Comparison of ENCODE assay signal across 16 cellular contexts in genomic region chr10:125331056-125331455, GRCh38.
DNase-seq lines count a peak whose midpoint lies in the region; ATAC-seq lines count a peak whose summit lies in the region.
"Had no signal": no experiment of that assay in that cellular context is flagged by ENCODE, and none has a peak within 500 bp of the region (broad histone marks: within the 10 kb centered on the region; RNA-seq: fewer than 3 reads in every experiment).

No MANE protein-coding gene starts in this region.

- peaks cover 4% of the 10 kb centered on the region for H3K9me3 Mint-ChIP-seq in activated CD4-positive, alpha-beta T cell treated with anti-CD3 and anti-CD28 coated beads, Interleukin-2, amount 10 ng/mL, durations not matched to agents 24 days and 14 days

- peak; percentile 27 for DNase-seq in activated CD4-positive, alpha-beta T cell treated with anti-CD3 and anti-CD28 coated beads, Interleukin-2, amount 10 ng/mL, durations not matched to agents 24 days and 14 days
- DNase-seq in activated CD4-positive, alpha-beta T cell treated with anti-CD3 and anti-CD28 coated beads for 4 hours: no peak
- peak; percentile 98 for DNase-seq in cerebellar cortex (ENCODE audit: low spot score)
- DNase-seq in cerebellum (ENCODE audit: low spot score): peak; percentile 92
- DNase-seq in NCI-H1417 treated with DMSO at 0.1 percent for 48 hours (lab: John Stamatoyannopoulos, UW): no peak
- DNase-seq: AML-193; Caco-2; Calu3; CD4-positive, alpha-beta T cell; CD8-positive, alpha-beta T cell; DMS79 treated with DMSO at 0.1 percent for 48 hours; GDM1 had no signal

- ATAC-seq in HG03442 (IDR thresholded peaks at IDR 0.05; ENCODE audit: unreplicated experiment): no peak
- ATAC-seq: A549; CD8-positive, alpha-beta T cell; GM12878 had no signal

- intact Hi-C loops in activated CD4-positive, alpha-beta T cell treated with anti-CD3 and anti-CD28 coated beads, Interleukin-2, amount 10 ng/mL, durations not matched to agents 24 days and 14 days (cut with micrococcal nuclease): no loop called here

- no peaks in the 10 kb centered on the region for H3K36me3 Mint-ChIP-seq in activated CD4-positive, alpha-beta T cell treated with anti-CD3 and anti-CD28 coated beads, Interleukin-2, amount 10 ng/mL, durations not matched to agents 24 days and 14 days (ENCODE audit: low read depth)
- H3K36me3 Mint-ChIP-seq: CD8-positive, alpha-beta T cell had no signal

- no peaks in the 10 kb centered on the region for H3K4me1 Mint-ChIP-seq in activated CD4-positive, alpha-beta T cell treated with anti-CD3 and anti-CD28 coated beads, Interleukin-2, amount 10 ng/mL, durations not matched to agents 24 days and 14 days
- H3K4me1 Mint-ChIP-seq: B cell had no signal

- H3K4me3 Mint-ChIP-seq in activated CD4-positive, alpha-beta T cell treated with anti-CD3 and anti-CD28 coated beads, Interleukin-2, amount 10 ng/mL, durations not matched to agents 24 days and 14 days: no peak overlapping the region
- H3K4me3 Mint-ChIP-seq: B cell; CD4-positive, alpha-beta T cell; CD8-positive, alpha-beta T cell had no signal

- no peaks in the 10 kb centered on the region for H3K27me3 Mint-ChIP-seq in activated CD4-positive, alpha-beta T cell treated with anti-CD3 and anti-CD28 coated beads, Interleukin-2, amount 10 ng/mL, durations not matched to agents 24 days and 14 days
- H3K27me3 Mint-ChIP-seq: CD4-positive, alpha-beta T cell had no signal

- H3K27ac Mint-ChIP-seq in activated CD4-positive, alpha-beta T cell treated with anti-CD3 and anti-CD28 coated beads, Interleukin-2, amount 10 ng/mL, durations not matched to agents 24 days and 14 days: no peak overlapping the region
- H3K27ac Mint-ChIP-seq: B cell; CD4-positive, alpha-beta T cell; CD8-positive, alpha-beta T cell had no signal

Comparison
In these comparisons a context has a peak if more than half of its experiments do, and no peak if none do; other contexts are left out.
1. DNase-seq: peak in activated CD4-positive, alpha-beta T cell treated with anti-CD3 and anti-CD28 coated beads, Interleukin-2, amount 10 ng/mL, durations not matched to agents 24 days and 14 days (single experiment), cerebellar cortex (single experiment) and cerebellum (single experiment); none in activated CD4-positive, alpha-beta T cell treated with anti-CD3 and anti-CD28 coated beads for 4 hours (0 of 2) and NCI-H1417 treated with DMSO at 0.1 percent for 48 hours (single experiment).